Comparison of ENCODE assay signal across 8 cellular contexts in the genomic region with DNA sequence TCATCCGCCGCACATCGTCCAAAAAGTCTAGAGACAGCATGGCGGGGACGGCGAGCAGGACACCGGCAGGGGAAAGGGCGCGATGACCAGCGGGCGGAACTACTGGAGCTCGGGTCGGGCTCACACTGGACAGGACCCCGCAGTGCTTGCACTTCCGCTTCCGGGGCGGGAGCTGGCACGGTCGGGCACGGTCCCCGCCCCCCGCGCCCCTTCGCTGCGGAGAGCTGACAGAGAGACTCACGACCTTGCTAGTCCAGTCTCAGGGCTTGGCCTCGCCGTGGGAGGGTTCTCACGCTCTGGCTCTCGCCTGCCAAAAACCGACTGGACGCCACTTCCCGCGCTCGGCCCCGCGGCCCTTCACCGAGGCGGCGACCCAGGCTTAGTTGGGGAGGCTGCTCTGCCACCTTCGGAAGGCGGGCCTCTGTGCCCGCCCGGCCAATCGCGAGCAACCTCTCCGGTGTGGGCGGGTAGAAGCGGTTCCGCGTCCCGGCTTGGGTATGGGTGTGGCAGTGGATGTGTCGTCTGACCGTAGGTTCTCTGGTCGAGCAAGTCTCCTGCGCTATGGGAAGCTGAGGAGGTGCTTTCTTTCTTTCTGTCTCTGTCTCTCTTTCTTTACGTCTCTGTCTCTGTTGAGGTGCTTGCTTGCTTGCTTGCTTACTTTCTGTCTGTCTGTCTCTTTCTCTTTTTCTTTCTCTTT. TPM values are rescaled to one million over a fixed set of nuclear protein-coding genes. Genes with fewer than 3 reads are reported as not detected.
DNase-seq lines count a peak whose midpoint lies in the region; ATAC-seq and TF ChIP-seq lines count a peak whose summit lies in the region.

A gene (minus strand): TSS at position 104 of the 697 bp plus-strand sequence. CDS start 64 bp downstream, at position 40.

- WGBS in esophagus, 2 donors, result 0 to 1% methylated on average over 54 to 57 of the region's 57 CpGs

- H3K4me3 Mint-ChIP-seq in activated T-cell treated with anti-CD3 and anti-CD28 coated beads, Interleukin-2, amount 50 U/mL, for 24 hours, result peak within 1 kb of the TSS; percentile 100

- no peaks in the 10 kb centered on the region for H3K9me2 ChIP-seq in PC-9 (ENCODE audit: insufficient read depth)

- H3K9me3 Mint-ChIP-seq in activated T-cell treated with anti-CD3 and anti-CD28 coated beads, Interleukin-2, amount 50 U/mL, for 24 hours, result no peaks in the 10 kb centered on the region

- peak within 1 kb of the TSS; percentile 85 for H2AFZ ChIP-seq in PC-9

- ATAC-seq in GM21619 (IDR thresholded peaks at IDR 0.05; ENCODE audit: unreplicated experiment), result peak; percentile 91

- H3K4me1 Mint-ChIP-seq in activated T-cell treated with anti-CD3 and anti-CD28 coated beads, Interleukin-2, amount 50 U/mL, for 24 hours (ENCODE audit: low read depth), result peaks cover 57% of the 10 kb centered on the region

- peaks cover 19% of the 10 kb centered on the region; the same call in 1 of the 2 replicates for H3F3A ChIP-seq in PC-9 (ENCODE audit: insufficient read depth, low read depth)

- peak; percentile 65 for DNase-seq in DMS153 (lab: John Stamatoyannopoulos, UW)
- peak; percentile 82 for DNase-seq in Jurkat, Clone E6-1 (ENCODE audit: low read depth, low spot score)
- DNase-seq in PC-9, result peak; percentile 91 to 95
- peak; percentile 98 for DNase-seq in activated T-cell treated with anti-CD3 and anti-CD28 coated beads, Interleukin-2, amount 50 U/mL, for 24 hours
- peak; percentile 74 to 82 for DNase-seq in stimulated activated CD8-positive, alpha-beta memory T cell treated with anti-CD3 and anti-CD28 coated beads, Interleukin-7, amount 100 ng/mL, for 1 hour (ENCODE audit: low read depth in 2 of 2)

- H3K27ac ChIP-seq in PC-9 (peak within 1 kb of the TSS; percentile 85), esophagus (ENCODE audit: low read depth in 2 of 2, low read length in 1 of 2) (peak within 1 kb of the TSS; percentile 90 to 96)

- CTCF ChIA-PET in PC-9 (lab: Charles Lee), result interaction anchor here (1.1 to 1.6 kb wide), 2 partner anchors 13 to 31 kb away, joined by 3 to 8 read pairs; no protein-coding TSS in a partner anchor

- H3K9me3 ChIP-seq in PC-9 (ENCODE audit: insufficient read depth, low read depth), result no peaks in the 10 kb centered on the region
- no peaks in the 10 kb centered on the region for H3K9me3 ChIP-seq in esophagus (ENCODE audit: control insufficient read depth in 2 of 2, insufficient read depth in 1 of 2, low read depth in 1 of 2, low read length in 1 of 2)
- H3K9me3 ChIP-seq in mucosa of stomach (ENCODE audit: control insufficient read depth, low read length), result no peaks in the 10 kb centered on the region

- H3K27me3 ChIP-seq in PC-9 (ENCODE audit: insufficient read depth, low read depth) (no peaks in the 10 kb centered on the region), esophagus (ENCODE audit: control insufficient read depth in 1 of 2, insufficient read depth in 2 of 2, low read length in 2 of 2) (no peaks in the 10 kb centered on the region), mucosa of stomach (ENCODE audit: control insufficient read depth, insufficient read depth, low read length) (no peaks in the 10 kb centered on the region)

- H3K79me2 ChIP-seq in PC-9 (ENCODE audit: low read depth), result peaks cover 57% of the 10 kb centered on the region

- H3K4me3 ChIP-seq in Jurkat, Clone E6-1 (ENCODE audit: low read length), result peak within 1 kb of the TSS; percentile 98
- peak within 1 kb of the TSS; percentile 67 for H3K4me3 ChIP-seq in PC-9
- peak within 1 kb of the TSS; percentile 70 to 80 for H3K4me3 ChIP-seq in esophagus (ENCODE audit: low read depth in 1 of 2, low read length in 2 of 2)
- peak within 1 kb of the TSS; percentile 73 for H3K4me3 ChIP-seq in mucosa of stomach (ENCODE audit: low read length)

- H4K20me1 ChIP-seq in PC-9 (ENCODE audit: insufficient read depth), result peaks cover 37% of the 10 kb centered on the region

- no peaks in the 10 kb centered on the region for H3K27me3 Mint-ChIP-seq in activated T-cell treated with anti-CD3 and anti-CD28 coated beads, Interleukin-2, amount 50 U/mL, for 24 hours

- no peak for TF ChIP-seq CTCF in PC-9 (conservative IDR thresholded peaks at IDR 0.05)

- H3K4me2 ChIP-seq in PC-9, result peak within 1 kb of the TSS; percentile 94

- H3K36me3 ChIP-seq in PC-9 (ENCODE audit: low read depth) (peaks cover 11% of the 10 kb centered on the region; the same call in 1 of the 2 replicates), esophagus (ENCODE audit: control insufficient read depth in 2 of 2, insufficient read depth in 2 of 2, low read length in 1 of 2) (no peaks in the 10 kb centered on the region), mucosa of stomach (ENCODE audit: control insufficient read depth, insufficient read depth, low read length) (no peaks in the 10 kb centered on the region)

- H3K27ac Mint-ChIP-seq in activated T-cell treated with anti-CD3 and anti-CD28 coated beads, Interleukin-2, amount 50 U/mL, for 24 hours, result peak within 1 kb of the TSS; percentile 96

- POLR2A ChIA-PET in PC-9 (lab: Charles Lee; ENCODE audit: unreplicated experiment), result interaction anchor here (0.6 to 1.9 kb wide), 8 partner anchors 9 to 232 kb away, joined by 3 to 31 read pairs (median 4); no protein-coding TSS in a partner anchor

- BruUV-seq in PC-9 (replicated peaks; lab: Mats Ljungman, UMichigan), result no TSS peak

- intact Hi-C loops in PC-9 (cut with micrococcal nuclease; ENCODE audit: unreplicated experiment), result loop anchor here (1.0 to 5.0 kb wide), 3 partner anchors 19 to 114 kb away; a partner anchor contains a TSS

- H3K36me3 Mint-ChIP-seq in activated T-cell treated with anti-CD3 and anti-CD28 coated beads, Interleukin-2, amount 50 U/mL, for 24 hours (ENCODE audit: low read depth), result peaks cover 55% of the 10 kb centered on the region

- peak within 1 kb of the TSS; percentile 93 for H3K9ac ChIP-seq in mucosa of stomach (ENCODE audit: low read length)

- H3K4me1 ChIP-seq in PC-9 (replicated peaks; ENCODE audit: insufficient read depth) (peaks cover 15% of the 10 kb centered on the region), esophagus (ENCODE audit: control insufficient read depth in 2 of 2, insufficient read depth in 2 of 2, low read length in 1 of 2) (peaks cover 0 to 5% of the 10 kb centered on the region in 2 donors), mucosa of stomach (ENCODE audit: control insufficient read depth, insufficient read depth, low read length) (peaks cover 4% of the 10 kb centered on the region)

RNA-seq across cellular contexts. Expression of the gene that starts here (rescaled TPM):
- polyA plus RNA-seq in Jurkat, Clone E6-1 (2012; ENCODE audit: insufficient read depth, insufficient read length), result 109 TPM
- total RNA-seq in PC-9 (2021), result 146 and 174 TPM in 2 replicates
- polyA plus RNA-seq in esophagus, result 10 to 100 TPM; 67.3 to 74.6 TPM

Comparison
In these comparisons a context has a peak if more than half of its experiments do, and no peak if none do; other contexts are left out.
1. Peak in every context shown above with its lines: DNase-seq, ATAC-seq, H3K4me3 ChIP-seq and H3K27ac ChIP-seq.